15 cellular contexts compared by ENCODE assay signal in the genomic region with DNA sequence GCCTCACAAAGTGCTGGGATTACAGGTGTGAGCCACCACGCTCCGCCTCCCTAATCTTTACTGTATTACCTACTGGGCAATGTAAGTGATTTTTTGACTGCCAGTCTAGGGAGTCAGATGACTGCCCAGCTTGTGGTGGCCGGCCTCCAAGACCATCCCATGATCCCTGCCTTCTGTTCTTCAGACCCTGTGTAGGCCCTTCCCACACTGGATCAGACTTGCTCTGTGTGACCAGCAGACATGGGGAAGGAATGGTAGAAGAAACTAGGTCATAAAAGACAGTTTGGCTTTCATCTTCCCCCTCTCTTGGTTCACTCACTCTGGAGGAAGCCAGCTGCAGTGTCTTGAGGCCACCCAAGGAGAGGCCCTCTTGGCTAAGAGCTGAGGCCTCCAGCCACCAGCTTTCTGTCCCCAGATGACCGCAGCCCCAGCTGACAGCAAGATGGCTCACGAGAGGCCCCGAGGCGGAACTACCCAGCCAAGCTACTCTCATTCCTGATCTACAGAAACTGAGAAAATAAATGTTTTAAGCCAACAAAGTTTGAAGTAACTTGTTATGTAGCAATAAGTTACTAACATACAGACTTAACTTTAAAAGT. TPM values are rescaled to one million over a fixed set of nuclear protein-coding genes. Genes with fewer than 3 reads are reported as not detected.
DNase-seq lines count a peak whose midpoint lies in the region; ATAC-seq, FAIRE-seq and TF ChIP-seq lines count a peak whose summit lies in the region.
"Had no signal": no experiment of that assay in that cellular context is flagged by ENCODE, and none has a peak within 500 bp of the region (broad histone marks: within the 10 kb centered on the region; RNA-seq: fewer than 3 reads in every experiment).

No MANE protein-coding gene starts in this region.

- WGBS in H1 (ENCODE audit: extremely low coverage in 1 of 2, insufficient coverage in 1 of 2, insufficient read length in 1 of 2, insufficient replicate concordance in 2 of 2, low coverage in 1 of 2, low lambda C conversion rate in 2 of 2, missing lambda C conversion rate in 1 of 2), 2 experiments: 91% methylated on average over 7 of the region's 7 CpGs; no CpG with 5 or more reads in 1 of the 2 experiments

- no peaks in the 10 kb centered on the region for H3K36me3 Mint-ChIP-seq in T-cell
- H3K36me3 Mint-ChIP-seq: activated naive CD4-positive, alpha-beta T cell treated with anti-CD3 and anti-CD28 coated beads, Interleukin-2, amount 50 U/mL, for 24 hours had no signal

- no peaks in the 10 kb centered on the region for H3K27me3 Mint-ChIP-seq in T-cell
- H3K27me3 Mint-ChIP-seq: activated naive CD4-positive, alpha-beta T cell treated with anti-CD3 and anti-CD28 coated beads, Interleukin-2, amount 50 U/mL, for 24 hours had no signal

- H3K9me3 ChIP-seq in AG04450 (ENCODE audit: control insufficient read depth, insufficient read depth, low read length) (peaks cover 4% of the 10 kb centered on the region; the same call in 1 of the 2 replicates), H1 (ENCODE audit: insufficient read depth in 2 of 2, low read depth in 1 of 2, low read length in 1 of 2) (peaks cover 3 to 8% of the 10 kb centered on the region in 2 experiments; a peak in 1 of 4 replicates), mucosa of descending colon (no peaks in the 10 kb centered on the region), A673 (ENCODE audit: low read depth, low read length, poor library complexity, severe bottlenecking) (no peaks in the 10 kb centered on the region)
- H3K9me3 ChIP-seq: HAP-1 had no signal

- H3K79me2 ChIP-seq in H1 (ENCODE audit: control insufficient read depth in 1 of 2, insufficient read depth in 2 of 2, low read length in 2 of 2): no peaks in the 10 kb centered on the region

- peaks cover 0 to 3% (median 0%) of the 10 kb centered on the region in 4 experiments; a peak in 1 of 7 replicates for H3K4me1 ChIP-seq in H1 (replicated peaks in 1 of 4; ENCODE audit: control insufficient read depth in 3 of 4, insufficient read depth in 4 of 4, low read length in 3 of 4)
- H3K4me1 ChIP-seq in mucosa of descending colon (ENCODE audit: low read depth): peaks cover 2% of the 10 kb centered on the region
- no peaks in the 10 kb centered on the region for H3K4me1 ChIP-seq in A673 (ENCODE audit: insufficient read depth, low read length, poor library complexity, severe bottlenecking)
- H3K4me1 ChIP-seq: HAP-1 had no signal

- no peak overlapping the region for H2AFZ ChIP-seq in H1 (ENCODE audit: low read length)

- no peaks in the 10 kb centered on the region; the same call in 1 of the 2 replicates for H3K23me2 ChIP-seq in H1 (ENCODE audit: low read depth, low read length)

- DNase-seq in AG04450 (ENCODE audit: low read depth, low spot score) (no peak), MV-4-11 (lab: John Stamatoyannopoulos, UW) (peak; percentile 96), H1 (ENCODE audit: low read depth in 1 of 2, low spot score in 2 of 2) (no peak), mucosa of descending colon (peak in 1 of 3 donors; percentile 40), T-cell (no peak), A673 (ENCODE audit: low spot score) (no peak), NCI-H187 treated with DMSO at 0.1 percent for 48 hours (lab: John Stamatoyannopoulos, UW) (no peak)
- no peak for DNase-seq in stimulated activated CD4-positive, alpha-beta T cell treated with anti-CD3 and anti-CD28 coated beads, Interleukin-4, amount 100 ng/mL, for 1 hour
- DNase-seq: activated CD4-positive, CD25-positive, alpha-beta regulatory T cell treated with anti-CD3 and anti-CD28 coated beads, Interleukin-2, amount 50 U/mL, for 72 hours; SW 1271 had no signal

- H3K27me3 ChIP-seq in AG04450 (ENCODE audit: control insufficient read depth, insufficient read depth, low read length) (no peaks in the 10 kb centered on the region), H1 (replicated peaks in 1 of 4; ENCODE audit: control insufficient read depth in 3 of 4, extremely low read depth in 1 of 4, insufficient read depth in 3 of 4, low read length in 3 of 4) (no peaks in the 10 kb centered on the region), A673 (replicated peaks; ENCODE audit: insufficient read depth, low read depth, low read length, poor library complexity) (no peaks in the 10 kb centered on the region)
- H3K27me3 ChIP-seq: cardiac muscle cell had no signal

- ATAC-seq in mucosa of descending colon (peak; percentile 48), T-cell (replicated peaks in 1 of 4) (no peak)
- ATAC-seq: left lobe of liver had no signal

- CTCF ChIA-PET in AG04450 (lab: Charles Lee): interaction anchor here (1.1 kb wide), 1 partner anchor 181 kb away, joined by 3 read pairs; no protein-coding TSS in a partner anchor
- CTCF ChIA-PET in H1 (lab: Charles Lee; ENCODE audit: partially characterized antibody): interaction anchor here (1.0 kb wide), 1 partner anchor 26 kb away, joined by 3 read pairs; no protein-coding TSS in a partner anchor
- CTCF ChIA-PET in T-cell (lab: Charles Lee): interaction anchor here in 1 of 2 donors (0.5 kb wide), 1 partner anchor 20 kb away, joined by 7 read pairs; no protein-coding TSS in a partner anchor
- CTCF ChIA-PET in A673 (lab: Charles Lee): no interaction called here

- no TSS peak for BruUV-seq in A673 (replicated peaks; lab: Mats Ljungman, UMichigan)

- H2BK120ac ChIP-seq in H1 (replicated peaks; ENCODE audit: low read depth, low read length): no peak overlapping the region

- TF ChIP-seq POLR2A in H1 (IDR thresholded peaks at IDR 0.05; ENCODE audit: control extremely low read depth in 1 of 2, low read depth in 2 of 2, low read length in 2 of 2): no peak

- H3K36me3 ChIP-seq in H1 (ENCODE audit: control insufficient read depth in 2 of 4, insufficient read depth in 4 of 4, low read length in 3 of 4) (peaks cover 0 to 6% (median 1%) of the 10 kb centered on the region in 4 experiments; a peak in 2 of 8 replicates), mucosa of descending colon (ENCODE audit: low read depth) (no peaks in the 10 kb centered on the region), A673 (ENCODE audit: insufficient read depth, low read length, poor library complexity, severe bottlenecking) (no peaks in the 10 kb centered on the region)
- H3K36me3 ChIP-seq: cardiac muscle cell, HAP-1 had no signal

- H3K4me3 Mint-ChIP-seq in T-cell: no peak overlapping the region
- H3K4me3 Mint-ChIP-seq: activated naive CD4-positive, alpha-beta T cell treated with anti-CD3 and anti-CD28 coated beads, Interleukin-2, amount 50 U/mL, for 24 hours; neural crest cell had no signal

- H3K9ac ChIP-seq in H1 (replicated peaks in 1 of 4; ENCODE audit: extremely low read depth in 1 of 4, low read depth in 3 of 4, low read length in 3 of 4): no peak overlapping the region

- no peak for FAIRE-seq in H1 (lab: Jason Lieb, UNC)

- no peak overlapping the region for H3K4ac ChIP-seq in H1 (replicated peaks; ENCODE audit: insufficient read length, low read depth, low read length)

- H3K27ac Mint-ChIP-seq in T-cell: no peak overlapping the region
- H3K27ac Mint-ChIP-seq: activated naive CD4-positive, alpha-beta T cell treated with anti-CD3 and anti-CD28 coated beads, Interleukin-2, amount 50 U/mL, for 24 hours had no signal

- H3K27ac ChIP-seq in AG04450 (ENCODE audit: low read depth, low read length) (peak overlapping the region; percentile 11), H1 (ENCODE audit: low read depth, low read length) (no peak overlapping the region), A673 (ENCODE audit: low read depth, low read length, poor library complexity, severe bottlenecking) (no peak overlapping the region)
- H3K27ac ChIP-seq: cardiac muscle cell had no signal

- no peak for TF ChIP-seq EP300 in H1 (IDR thresholded peaks at IDR 0.05; ENCODE audit: borderline replicate concordance in 1 of 2, low read depth in 2 of 2, low read length in 2 of 2)

- H3K79me1 ChIP-seq in H1 (ENCODE audit: low read depth, low read length): no peaks in the 10 kb centered on the region

- no peak overlapping the region for H2AK5ac ChIP-seq in H1 (ENCODE audit: low read depth, low read length)

- no peak overlapping the region for H4K5ac ChIP-seq in H1 (ENCODE audit: insufficient read length, low read depth, low read length)

- no peak overlapping the region for H2BK5ac ChIP-seq in H1 (ENCODE audit: low read depth, low read length)

- H3K4me1 Mint-ChIP-seq in T-cell: peaks cover under 1 to 7% (median 3%) of the 10 kb centered on the region in 3 donors
- H3K4me1 Mint-ChIP-seq: neural crest cell had no signal

- no peak overlapping the region for H2BK20ac ChIP-seq in H1 (ENCODE audit: low read length)

- no peaks in the 10 kb centered on the region for H3K9me3 Mint-ChIP-seq in T-cell
- H3K9me3 Mint-ChIP-seq: activated naive CD4-positive, alpha-beta T cell treated with anti-CD3 and anti-CD28 coated beads, Interleukin-2, amount 50 U/mL, for 24 hours; neural crest cell had no signal

- no peak overlapping the region for H3K56ac ChIP-seq in H1 (replicated peaks; ENCODE audit: insufficient read length, low read depth, low read length)

- no peaks in the 10 kb centered on the region for H4K20me1 ChIP-seq in H1 (replicated peaks in 1 of 2; ENCODE audit: control insufficient read depth in 1 of 2, insufficient read depth in 2 of 2, low read length in 2 of 2)

- H3K4me2 ChIP-seq in H1 (ENCODE audit: insufficient read depth in 1 of 2, low read depth in 2 of 2, low read length in 2 of 2): no peak overlapping the region

- TF ChIP-seq RAD21 in H1 (IDR thresholded peaks at IDR 0.05 in 1 of 2, conservative IDR thresholded peaks at IDR 0.05 in 1 of 2; ENCODE audit: low read depth in 2 of 2, low read length in 2 of 2): no peak

- intact Hi-C loops in mucosa of descending colon (cut with DNase I, micrococcal nuclease): no loop called here
- intact Hi-C loops in A673 (cut with micrococcal nuclease; ENCODE audit: unreplicated experiment): no loop called here

- H2BK15ac ChIP-seq in H1 (ENCODE audit: low read length): no peak overlapping the region

- H3K23ac ChIP-seq in H1 (ENCODE audit: insufficient read length): no peak overlapping the region

- peak overlapping the region; percentile 57; the same call in 1 of the 2 replicates for H4K8ac ChIP-seq in H1 (ENCODE audit: extremely low read depth, insufficient read depth, low read length)

- H3K4me3 ChIP-seq in AG04450 (ENCODE audit: low read depth, low read length): no peak overlapping the region
- no peak overlapping the region for H3K4me3 ChIP-seq in H1 (ENCODE audit: extremely low read depth in 1 of 4, insufficient read depth in 2 of 4, low read depth in 3 of 4, low read length in 4 of 4)
- no peak overlapping the region for H3K4me3 ChIP-seq in mucosa of descending colon
- no peak overlapping the region for H3K4me3 ChIP-seq in A673 (ENCODE audit: low read depth, low read length, poor library complexity, severe bottlenecking)
- H3K4me3 ChIP-seq: cardiac muscle cell, HAP-1 had no signal

- no peak for TF ChIP-seq CTCF in AG04450 (IDR thresholded peaks at IDR 0.05; ENCODE audit: low read depth, low read length)
- TF ChIP-seq CTCF in H1 (IDR thresholded peaks at IDR 0.05; ENCODE audit: control extremely low read depth in 1 of 3, insufficient read depth in 1 of 3, low read depth in 1 of 3, low read length in 3 of 3): no peak
- no peak for TF ChIP-seq CTCF in mucosa of descending colon (IDR thresholded peaks at IDR 0.05)
- no peak for TF ChIP-seq CTCF in A673 (conservative IDR thresholded peaks at IDR 0.05; ENCODE audit: low read depth, low read length)

- H2BK12ac ChIP-seq in H1 (ENCODE audit: low read depth, low read length): no peak overlapping the region

- POLR2A ChIA-PET in AG04450 (lab: Yijun Ruan, JAX) (no interaction called here), H1 (lab: Charles Lee; ENCODE audit: partially characterized antibody) (interaction anchor here (0.8 to 1.5 kb wide), 4 partner anchors 8 to 224 kb away, joined by 3 read pairs; no protein-coding TSS in a partner anchor), T-cell (lab: Charles Lee) (interaction anchor here in 1 of 2 donors (0.6 kb wide), 1 partner anchor 202 kb away, joined by 4 read pairs; no protein-coding TSS in a partner anchor), A673 (lab: Charles Lee; ENCODE audit: low non-redundant PET) (no interaction called here)

- H4K91ac ChIP-seq in H1 (replicated peaks; ENCODE audit: insufficient read length, low read length): no peak overlapping the region

- no peak overlapping the region for H3K14ac ChIP-seq in H1 (ENCODE audit: insufficient read length)

- no peak overlapping the region for H3K18ac ChIP-seq in H1 (ENCODE audit: extremely low read depth, low read length)

RNA-seq across cellular contexts. Expression of a gene that starts 14.5 kb away (rescaled TPM):
- 10.2 and 10.9 TPM in 2 replicates for polyA plus RNA-seq in AG04450 (2011; rRNA removed)
- polyA minus RNA-seq in AG04450 (2011; rRNA and poly(A)+ RNA removed): 2.2 and 3.0 TPM in 2 replicates
- 4.3 TPM in 2 replicates for total RNA-seq in H1 (2021; fragmentation: NEBNext Ultra II Directional; extraction: Animal tissue kit (Norgen Biotek cat#: 25700))
- polyA plus RNA-seq in H1 (2011; rRNA removed): 1.2 and 1.5 TPM in 2 replicates
- polyA plus RNA-seq in H1 (2011; cell fraction: cytosol; rRNA removed): 1.5 TPM
- polyA plus RNA-seq in H1 (2011; cell fraction: nucleus; rRNA removed): 1.0 TPM
- polyA plus RNA-seq in H1 (2012, experiment 1 of 2): 1.7 to 2.4 TPM (median 1.9 TPM) in 4 replicates
- polyA plus RNA-seq in H1 (2012, experiment 2 of 2): 1.7 TPM
- 8.8 TPM for polyA plus RNA-seq in H1 (2013, experiment 1 of 2)
- 8.4 TPM for polyA plus RNA-seq in H1 (2013, experiment 2 of 2)
- polyA minus RNA-seq in H1 (2011; rRNA and poly(A)+ RNA removed): 0.15 TPM in 1 of 2 replicates, not detected in the other
- not detected for polyA minus RNA-seq in H1 (2011; cell fraction: cytosol; rRNA and poly(A)+ RNA removed)
- 0.70 TPM for polyA minus RNA-seq in H1 (2011; cell fraction: nucleus; rRNA and poly(A)+ RNA removed)
- 1 to 10 TPM in 2 of 3 donors, under 1 TPM in 1; 0.75 to 5.0 (median 4.1) TPM for total RNA-seq in mucosa of descending colon
- total RNA-seq in T-cell: 10 to 100 TPM in 2 of 5 donors, 1 to 10 TPM in 2, under 1 TPM in 1; 0.85 to 16.1 (median 8.1) TPM
- 12.3 and 15.5 TPM in 2 replicates for total RNA-seq in A673 (2021)
- total RNA-seq: cardiac muscle cell, left lobe of liver had no signal
- polyA plus RNA-seq: cardiac muscle cell had no signal

RNA-seq across cellular contexts. Expression of a gene that starts 36.2 kb away (rescaled TPM):
- 7.3 and 8.9 TPM in 2 replicates for polyA plus RNA-seq in AG04450 (2011; rRNA removed)
- polyA minus RNA-seq in AG04450 (2011; rRNA and poly(A)+ RNA removed): 11.9 and 12.9 TPM in 2 replicates
- 9.9 and 10.6 TPM in 2 replicates for total RNA-seq in H1 (2021; fragmentation: NEBNext Ultra II Directional; extraction: Animal tissue kit (Norgen Biotek cat#: 25700))
- 2.8 and 4.1 TPM in 2 replicates for polyA plus RNA-seq in H1 (2011; rRNA removed)
- polyA plus RNA-seq in H1 (2011; cell fraction: cytosol; rRNA removed): 3.5 TPM
- polyA plus RNA-seq in H1 (2011; cell fraction: nucleus; rRNA removed): 5.0 TPM
- polyA plus RNA-seq in H1 (2012, experiment 1 of 2): 2.8 to 8.3 TPM (median 4.5 TPM) in 4 replicates
- 1.6 TPM for polyA plus RNA-seq in H1 (2012, experiment 2 of 2)
- 3.4 TPM for polyA plus RNA-seq in H1 (2013, experiment 1 of 2)
- polyA plus RNA-seq in H1 (2013, experiment 2 of 2): 2.8 TPM
- polyA minus RNA-seq in H1 (2011; rRNA and poly(A)+ RNA removed): 7.5 and 8.2 TPM in 2 replicates
- 8.1 TPM for polyA minus RNA-seq in H1 (2011; cell fraction: cytosol; rRNA and poly(A)+ RNA removed)
- 6.9 TPM for polyA minus RNA-seq in H1 (2011; cell fraction: nucleus; rRNA and poly(A)+ RNA removed)
- 10 to 100 TPM; 40.4 to 87.3 (median 73.1) TPM for total RNA-seq in mucosa of descending colon
- 10 to 100 TPM; 18.4 to 26.3 (median 23.1) TPM for total RNA-seq in T-cell
- 16.2 and 16.5 TPM in 2 replicates for total RNA-seq in A673 (2021)

RNA-seq across cellular contexts. Expression of a gene that starts 50.6 kb away (rescaled TPM):
- polyA plus RNA-seq in AG04450 (2011; rRNA removed) (110 and 119 TPM in 2 replicates), H1 (2011; rRNA removed) (207 and 234 TPM in 2 replicates)
- polyA minus RNA-seq in AG04450 (2011; rRNA and poly(A)+ RNA removed): 47.3 and 51.9 TPM in 2 replicates
- 1.8 and 2.3 TPM in 2 replicates for total RNA-seq in H1 (2021; fragmentation: NEBNext Ultra II Directional; extraction: Animal tissue kit (Norgen Biotek cat#: 25700))
- 156 TPM for polyA plus RNA-seq in H1 (2011; cell fraction: cytosol; rRNA removed)
- 119 TPM for polyA plus RNA-seq in H1 (2011; cell fraction: nucleus; rRNA removed)
- polyA plus RNA-seq in H1 (2012, experiment 1 of 2): 81.4 to 99.0 TPM (median 90.3 TPM) in 4 replicates
- polyA plus RNA-seq in H1 (2012, experiment 2 of 2): 91.1 TPM
- polyA plus RNA-seq in H1 (2013, experiment 1 of 2): 59.7 TPM
- polyA plus RNA-seq in H1 (2013, experiment 2 of 2): 59.1 TPM
- polyA minus RNA-seq in H1 (2011; rRNA and poly(A)+ RNA removed): 22.3 and 26.0 TPM in 2 replicates
- polyA minus RNA-seq in H1 (2011; cell fraction: cytosol; rRNA and poly(A)+ RNA removed): 56.2 TPM
- polyA minus RNA-seq in H1 (2011; cell fraction: nucleus; rRNA and poly(A)+ RNA removed): 38.7 TPM
- total RNA-seq in mucosa of descending colon (10 to 100 TPM; 68.4 to 76.9 (median 69.5) TPM), T-cell (10 to 100 TPM in 4 of 5 donors, 1 to 10 TPM in 1; 5.1 to 40.3 (median 21.1) TPM), A673 (2021) (81.8 and 84.8 TPM in 2 replicates)
